Comparison of ENCODE assay signal across 22 cellular contexts in the genomic region with DNA sequence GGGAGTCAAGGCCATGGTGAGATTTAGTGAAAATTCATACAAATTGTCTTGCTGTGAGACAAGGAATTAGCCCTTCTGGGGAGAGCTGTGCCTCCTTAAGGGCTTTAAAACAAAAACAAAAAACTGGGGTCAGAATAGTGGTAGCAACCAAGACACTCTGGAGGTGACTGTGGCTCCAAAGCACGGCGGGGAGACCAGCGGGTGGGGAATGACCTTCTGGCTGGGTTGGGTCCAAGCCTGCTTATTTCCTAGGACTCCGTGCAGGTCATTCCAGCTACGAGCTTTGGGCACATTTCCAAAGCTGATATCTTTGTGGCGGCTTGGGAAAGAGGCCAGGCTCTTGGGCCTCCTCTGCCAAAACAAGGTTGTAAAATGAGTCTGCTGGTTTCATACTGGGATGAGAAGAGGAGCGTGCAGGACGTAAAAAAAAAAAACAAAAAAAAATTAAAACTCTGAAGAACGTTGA.
DNase-seq lines count a peak whose midpoint lies in the region; ATAC-seq and TF ChIP-seq lines count a peak whose summit lies in the region.
"Had no signal": no experiment of that assay in that cellular context is flagged by ENCODE, and none has a peak within 500 bp of the region (broad histone marks: within the 10 kb centered on the region; RNA-seq: fewer than 3 reads in every experiment).

No MANE protein-coding gene starts in this region.

- H3K36me3 ChIP-seq in ovary (no peaks in the 10 kb centered on the region), gastroesophageal sphincter (no peaks in the 10 kb centered on the region)
- H3K36me3 ChIP-seq: Peyer's patch, upper lobe of left lung had no signal

- H3K4me3 ChIP-seq in fibroblast of pulmonary artery (replicated peaks; ENCODE audit: low read depth, low read length): no peak overlapping the region
- H3K4me3 ChIP-seq in ovary: no peak overlapping the region
- H3K4me3 ChIP-seq in gastroesophageal sphincter: no peak overlapping the region
- H3K4me3 ChIP-seq: Peyer's patch, upper lobe of left lung had no signal

- ATAC-seq in gastroesophageal sphincter: no peak
- ATAC-seq: activated CD8-positive, alpha-beta memory T cell treated with anti-CD3 and anti-CD28 coated beads, Interleukin-2, amount 10 ng/mL, durations not matched to agents 7 days and 5 days; SK-N-SH treated with all-trans-retinoic acid at 6 μM for 48 hours; stimulated activated memory B cell treated with anti-CD40 and anti-IgM and Interleukin-4, amounts not matched to agents 10 μg/mL and 1 μg/mL and 100 μg/mL, for 72 hours had no signal

- H3K27me3 ChIP-seq in ovary: no peaks in the 10 kb centered on the region
- peaks cover 26% of the 10 kb centered on the region for H3K27me3 ChIP-seq in gastroesophageal sphincter
- H3K27me3 ChIP-seq: Peyer's patch, upper lobe of left lung had no signal

- intact Hi-C loops in ovary (cut with DNase I): no loop called here

- WGBS in ovary, 3 donors: 2 to 7% (median 3%) methylated on average over 9 of the region's 9 CpGs
- WGBS in gastroesophageal sphincter (ENCODE audit: low coverage in 1 of 2), 2 donors: 15 to 26% methylated on average over 4 to 9 of the region's 9 CpGs

- no peaks in the 10 kb centered on the region for H3K9me3 ChIP-seq in ovary
- no peaks in the 10 kb centered on the region for H3K9me3 ChIP-seq in gastroesophageal sphincter
- H3K9me3 ChIP-seq: Peyer's patch, upper lobe of left lung had no signal

- H3K4me1 ChIP-seq in ovary (ENCODE audit: insufficient read depth) (peaks cover 7% of the 10 kb centered on the region), gastroesophageal sphincter (no peaks in the 10 kb centered on the region)
- H3K4me1 ChIP-seq: Peyer's patch had no signal

- TF ChIP-seq EP300 in ovary (IDR thresholded peaks at IDR 0.05): no peak
- no peak for TF ChIP-seq EP300 in gastroesophageal sphincter (IDR thresholded peaks at IDR 0.05)

- DNase-seq in G401 (ENCODE audit: low spot score): peak; percentile 32
- DNase-seq in NCI-H2196 (lab: John Stamatoyannopoulos, UW; ENCODE audit: unreplicated experiment): peak; percentile 57
- DNase-seq in fibroblast of pulmonary artery (ENCODE audit: low read depth): peak; percentile 34
- peak; percentile 50 to 87 (median 65) for DNase-seq in ovary
- DNase-seq in DMS53 (lab: John Stamatoyannopoulos, UW): no peak
- DNase-seq in NOMO-1 treated with dmso at 0.1 percent for 144 hours (lab: John Stamatoyannopoulos, UW; ENCODE audit: unreplicated experiment): no peak
- no peak for DNase-seq in T1000 (lab: John Stamatoyannopoulos, UW)
- DNase-seq: activated CD4-positive, alpha-beta T cell treated with anti-CD3 and anti-CD28 coated beads for 1 hour; activated CD8-positive, alpha-beta memory T cell treated with anti-CD3 and anti-CD28 coated beads, Interleukin-2, amount 10 ng/mL, durations not matched to agents 7 days and 5 days; amniotic stem cell; CD4-positive, alpha-beta memory T cell; cerebellar nuclear complex; endodermal cell; GOT3; kidney glomerular epithelial cell; NCI-H82; Peyer's patch; T-helper 9 cell; upper lobe of left lung had no signal

- TF ChIP-seq CTCF in fibroblast of pulmonary artery (IDR thresholded peaks at IDR 0.05; ENCODE audit: low read length, missing control alignments) (no peak), ovary (IDR thresholded peaks at IDR 0.05) (no peak), gastroesophageal sphincter (IDR thresholded peaks at IDR 0.05) (no peak)

- no peak overlapping the region for H3K27ac ChIP-seq in ovary
- no peak overlapping the region for H3K27ac ChIP-seq in gastroesophageal sphincter
- H3K27ac ChIP-seq: Peyer's patch, upper lobe of left lung had no signal

- TF ChIP-seq POLR2A in ovary (IDR thresholded peaks at IDR 0.05) (no peak), gastroesophageal sphincter (IDR thresholded peaks at IDR 0.05) (no peak)

- in situ Hi-C loops in G401 (cut with HindIII; ENCODE audit: low sequenced_read_pairs): no loop called here

Comparison
In these comparisons a context has a peak if more than half of its experiments do, and no peak if none do; other contexts are left out.
1. DNase-seq: peak in G401 (single experiment), NCI-H2196 (single experiment), fibroblast of pulmonary artery (single experiment) and ovary (5 of 5); none in DMS53 (single experiment), NOMO-1 treated with dmso at 0.1 percent for 144 hours (single experiment) and T1000 (single experiment).